Comparison of ENCODE assay signal across 8 cellular contexts in genomic region chr5:138654281-138654867, GRCh38.
DNase-seq lines count a peak whose midpoint lies in the region; ATAC-seq, FAIRE-seq and TF ChIP-seq lines count a peak whose summit lies in the region.

No MANE protein-coding gene starts in this region.

- POLR2A ChIA-PET in MCF 10A (lab: Yijun Ruan, JAX) = no interaction called here

- CTCF ChIA-PET in MCF 10A (lab: Yijun Ruan, JAX) = interaction anchor here (0.6 to 3.2 kb wide), 16 partner anchors 9 to 669 kb away, joined by 3 to 23 read pairs (median 6); no protein-coding TSS in a partner anchor

- H3K4me1 Mint-ChIP-seq in MCF 10A (ENCODE audit: insufficient read depth, unreplicated experiment) = no peaks in the 10 kb centered on the region

- no peak for TF ChIP-seq CTCF in MCF 10A (IDR thresholded peaks at IDR 0.05; ENCODE audit: unreplicated experiment)

- no peak overlapping the region for H3K27ac Mint-ChIP-seq in MCF 10A (ENCODE audit: low read depth, unreplicated experiment)

- no peak overlapping the region for H3K4me3 Mint-ChIP-seq in MCF 10A (ENCODE audit: unreplicated experiment)

- peak; percentile 97 for FAIRE-seq in GM18507 (lab: Jason Lieb, UNC)

- BruUV-seq in MCF 10A (replicated peaks; lab: Mats Ljungman, UMichigan) = no TSS peak

- no peaks in the 10 kb centered on the region for H3K9me3 Mint-ChIP-seq in MCF 10A (ENCODE audit: unreplicated experiment)

- no peaks in the 10 kb centered on the region for H3K36me3 Mint-ChIP-seq in MCF 10A (ENCODE audit: insufficient read depth, unreplicated experiment)

- peak; percentile 56 for ATAC-seq in HG02938 (IDR thresholded peaks at IDR 0.05; ENCODE audit: unreplicated experiment)

- intact Hi-C loops in MCF 10A (cut with micrococcal nuclease) = no loop called here

- no peaks in the 10 kb centered on the region for H3K27me3 Mint-ChIP-seq in MCF 10A (ENCODE audit: insufficient read depth, unreplicated experiment)

- peak; percentile 47 for DNase-seq in GM18507 (ENCODE audit: extremely low spot score, insufficient read length, low read depth)
- DNase-seq in T-helper 22 cell (ENCODE audit: low read depth) = peak; percentile 59
- DNase-seq in astrocyte of the hippocampus (ENCODE audit: low read depth, low spot score) = peak; percentile 64
- peak; percentile 23 to 48 for DNase-seq in stimulated activated CD4-positive, alpha-beta T cell treated with anti-CD3 and anti-CD28 coated beads, Interleukin-15, amount 100 ng/mL, for 1 hour (ENCODE audit: low read depth in 1 of 2, low spot score in 1 of 2)
- DNase-seq in AG08396 (ENCODE audit: low spot score) = no peak
- no peak for DNase-seq in cerebellar cortex (ENCODE audit: low spot score)
- no peak for DNase-seq in MCF 10A (ENCODE audit: unreplicated experiment)

Comparison
In these comparisons a context has a peak if more than half of its experiments do, and no peak if none do; other contexts are left out.
1. DNase-seq: peak in GM18507 (single experiment), T-helper 22 cell (single experiment), astrocyte of the hippocampus (single experiment) and stimulated activated CD4-positive, alpha-beta T cell treated with anti-CD3 and anti-CD28 coated beads, Interleukin-15, amount 100 ng/mL, for 1 hour (2 of 2); none in AG08396 (single experiment), cerebellar cortex (single experiment) and MCF 10A (single experiment).